ENCODE assay signal across 7 cellular contexts in the genomic region with DNA sequence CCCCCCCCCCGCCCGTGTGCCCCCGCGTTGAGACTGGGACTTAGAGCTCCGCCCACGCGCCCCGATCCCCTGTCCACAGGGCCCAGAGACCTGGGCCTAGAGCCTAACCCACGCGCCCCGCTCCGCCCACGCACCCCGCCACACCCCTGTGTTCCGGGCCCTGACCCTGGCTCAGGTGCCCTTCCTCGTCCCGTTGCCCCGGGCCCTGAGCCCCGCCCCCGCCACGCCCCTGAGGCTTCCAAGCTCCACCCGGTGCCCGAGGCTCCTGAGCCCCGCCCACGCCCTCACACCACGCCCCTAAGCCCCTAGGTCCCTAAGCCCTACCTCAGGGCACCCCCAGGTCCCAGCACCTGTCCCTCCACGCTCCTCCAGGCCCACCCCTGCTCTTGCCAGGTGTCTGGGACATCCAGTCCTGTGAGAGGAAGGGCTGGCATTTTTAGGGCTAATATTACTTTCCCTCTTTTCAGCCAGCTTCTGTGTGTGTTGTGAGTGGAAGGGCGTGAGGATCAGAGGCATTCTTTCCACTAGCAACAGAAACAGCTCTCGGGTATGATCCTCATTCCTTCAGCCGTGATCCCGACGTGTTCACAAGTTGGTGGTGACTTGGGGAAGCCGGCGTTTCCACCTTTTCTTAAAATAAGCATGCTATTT. TPM values are rescaled to one million over a fixed set of nuclear protein-coding genes. Genes with fewer than 3 reads are reported as not detected.
DNase-seq lines count a peak whose midpoint lies in the region; ATAC-seq lines count a peak whose summit lies in the region.

No MANE protein-coding gene starts in this region.

- peak overlapping the region; percentile 60 for H3K4ac ChIP-seq in mesendoderm (ENCODE audit: low read depth, low read length)

- no peaks in the 10 kb centered on the region for H3K79me1 ChIP-seq in mesendoderm (ENCODE audit: low read length)

- H3K27me3 ChIP-seq in ectodermal cell (ENCODE audit: control insufficient read depth, insufficient read depth, low read length, poor library complexity, severe bottlenecking) (peaks cover 19% of the 10 kb centered on the region), mesendoderm (ENCODE audit: insufficient read depth, low read length, poor library complexity) (no peaks in the 10 kb centered on the region)

- no peak overlapping the region for H4K8ac ChIP-seq in mesendoderm (ENCODE audit: low read depth, low read length)

- WGBS in ectodermal cell, 2 experiments: 7 to 11% methylated on average over 31 to 34 of the region's 34 CpGs
- WGBS in mesendoderm (ENCODE audit: extremely low coverage, insufficient coverage, low lambda C conversion rate): no CpG with 5 or more reads among the region's 34 CpGs

- H2BK5ac ChIP-seq in mesendoderm (ENCODE audit: low read length): no peak overlapping the region

- H3K4me3 ChIP-seq in ectodermal cell (ENCODE audit: insufficient read depth, low read depth, low read length) (peak overlapping the region; percentile 48), mesendoderm (ENCODE audit: low read length) (no peak overlapping the region)

- ATAC-seq in GM18511 (IDR thresholded peaks at IDR 0.05; ENCODE audit: unreplicated experiment): peak; percentile 63
- peak; percentile 53 for ATAC-seq in HG02852 (IDR thresholded peaks at IDR 0.05; ENCODE audit: unreplicated experiment)

- DNase-seq in NCI-H2227 (lab: John Stamatoyannopoulos, UW; ENCODE audit: unreplicated experiment): peak; percentile 86
- DNase-seq in activated CD4-positive, alpha-beta T cell treated with anti-CD3 and anti-CD28 coated beads, Interleukin-2, amount 50 U/mL, for 24 hours (ENCODE audit: low read depth in 1 of 2, low spot score in 1 of 2): peak; percentile 56 to 61
- peak; percentile 92 for DNase-seq in mesendoderm
- peak; percentile 72 to 80 for DNase-seq in stimulated activated CD8-positive, alpha-beta memory T cell treated with anti-CD3 and anti-CD28 coated beads, Interleukin-2, amount 100 ng/mL, for 1 hour (ENCODE audit: low read depth in 2 of 2)

- H3K4me1 ChIP-seq in ectodermal cell (ENCODE audit: control insufficient read depth, insufficient read depth, low read length) (peaks cover 8% of the 10 kb centered on the region), mesendoderm (ENCODE audit: control insufficient read depth, low read depth, low read length) (no peaks in the 10 kb centered on the region)

- H3K56ac ChIP-seq in mesendoderm (ENCODE audit: low read length): peak overlapping the region; percentile 81

- no peak overlapping the region for H3K9ac ChIP-seq in mesendoderm (ENCODE audit: low read length)

- no peak overlapping the region for H3K18ac ChIP-seq in mesendoderm (ENCODE audit: low read length)

- no peaks in the 10 kb centered on the region for H3K36me3 ChIP-seq in ectodermal cell (ENCODE audit: control insufficient read depth, insufficient read depth, low read length)
- no peaks in the 10 kb centered on the region for H3K36me3 ChIP-seq in mesendoderm (ENCODE audit: control insufficient read depth, insufficient read depth, low read length)

- no peak overlapping the region for H2AK5ac ChIP-seq in mesendoderm (ENCODE audit: low read length)

- no peaks in the 10 kb centered on the region for H3K79me2 ChIP-seq in mesendoderm (ENCODE audit: control insufficient read depth, insufficient read depth, low read length)

- no peak overlapping the region for H3K23ac ChIP-seq in mesendoderm (ENCODE audit: low read length)

- H4K5ac ChIP-seq in mesendoderm (ENCODE audit: low read length): no peak overlapping the region

- H2BK15ac ChIP-seq in mesendoderm (replicated peaks; ENCODE audit: low read depth): no peak overlapping the region

- no peaks in the 10 kb centered on the region for H3K9me3 ChIP-seq in ectodermal cell (ENCODE audit: control insufficient read depth, low read length)

- no peak overlapping the region for H2BK120ac ChIP-seq in mesendoderm (ENCODE audit: low read depth, low read length)

- no peak overlapping the region for H3K27ac ChIP-seq in ectodermal cell (ENCODE audit: insufficient read depth, low read depth, low read length, poor library complexity, severe bottlenecking)
- no peak overlapping the region for H3K27ac ChIP-seq in mesendoderm (ENCODE audit: low read depth, low read length)

- H3K4me2 ChIP-seq in mesendoderm (ENCODE audit: low read length): no peak overlapping the region

RNA-seq across cellular contexts. Expression of a gene that starts 0.6 kb away (rescaled TPM):
- 4.0 TPM for polyA plus RNA-seq in ectodermal cell (2013, experiment 1 of 4)
- polyA plus RNA-seq in ectodermal cell (2013, experiment 2 of 4): 3.7 TPM
- polyA plus RNA-seq in ectodermal cell (2013, experiment 3 of 4): 2.5 TPM
- polyA plus RNA-seq in ectodermal cell (2013, experiment 4 of 4): 3.9 TPM
- 4.4 TPM for polyA plus RNA-seq in mesendoderm (2013, experiment 1 of 2)
- polyA plus RNA-seq in mesendoderm (2013, experiment 2 of 2): 1.2 TPM
